Comparison of ENCODE assay signal across 1 cellular context in the genomic region with DNA sequence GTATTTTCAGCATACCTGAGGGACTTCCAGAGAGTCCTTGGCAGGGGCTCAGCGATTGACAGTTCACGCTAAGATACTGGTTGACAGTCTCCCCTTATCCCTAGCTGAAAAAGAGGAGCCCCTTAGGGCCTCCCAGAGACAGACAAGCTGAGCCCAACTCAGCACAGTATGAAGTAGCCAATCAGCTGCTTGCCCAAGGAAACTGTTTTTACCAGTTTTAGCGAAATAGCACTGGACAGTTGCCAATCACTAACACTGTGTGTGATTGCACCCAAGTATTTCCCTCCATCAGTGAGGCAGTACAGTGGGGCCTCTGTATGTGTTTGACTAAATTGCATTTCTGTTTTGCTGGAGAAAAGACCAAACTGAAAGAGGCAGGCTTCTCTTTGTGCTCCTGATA.
TF ChIP-seq lines count a peak whose summit lies in the region.

No MANE protein-coding gene starts in this region.

TF ChIP-seq in IMR-90, 13 proteins besides CTCF, POLR2A, EP300 and RAD21:
- no peak for TF ChIP-seq MXI1 (IDR thresholded peaks at IDR 0.05; ENCODE audit: borderline replicate concordance, low read depth, low read length)
- no peak for TF ChIP-seq NFE2L2 (IDR thresholded peaks at IDR 0.05; ENCODE audit: low read depth, low read length)
- no peak for TF ChIP-seq FOS (IDR thresholded peaks at IDR 0.05; ENCODE audit: low read depth, low read length)
- no peak for TF ChIP-seq BHLHE40 (IDR thresholded peaks at IDR 0.05; ENCODE audit: low read depth, low read length)
- TF ChIP-seq RFX5 (IDR thresholded peaks at IDR 0.05; ENCODE audit: low read depth, low read length), result no peak
- TF ChIP-seq CEBPB (IDR thresholded peaks at IDR 0.05; ENCODE audit: low read depth, low read length), result no peak
TF ChIP-seq in IMR-90: peak in this region for 0.
